11 cellular contexts compared by ENCODE assay signal in genomic region chr17:69220098-69220497, GRCh38. TPM values are rescaled to one million over a fixed set of nuclear protein-coding genes. Genes with fewer than 3 reads are reported as not detected.
"Had no signal": no experiment of that assay in that cellular context is flagged by ENCODE, and none has a peak within 500 bp of the region (broad histone marks: within the 10 kb centered on the region; RNA-seq: fewer than 3 reads in every experiment).

No MANE protein-coding gene starts in this region.

- H3K4me1 ChIP-seq: HAP-1 had no signal

- H3K4me3 ChIP-seq: GM23248, GM23338, HAP-1 had no signal

- H3K36me3 ChIP-seq: HAP-1 had no signal

- DNase-seq: GM23248, GOT3, H7, H9, HCEC 1CT, HFFc6 had no signal

- H3K9ac ChIP-seq: GM23248 had no signal

- FAIRE-seq: H1, H54 had no signal

- H3K4me2 ChIP-seq: GM23338 had no signal

- H3K27ac ChIP-seq: GM23248 had no signal

- H3K9me3 ChIP-seq: HAP-1 had no signal

- H2AFZ ChIP-seq: GM23248, GM23338 had no signal

- ATAC-seq: GM23338, HCT116 had no signal

RNA-seq across cellular contexts. Expression of gene ABCA10, which starts 8.5 kb away (rescaled TPM):
- total RNA-seq: GM23338, H1, H7, H9 had no signal
- polyA plus RNA-seq: GM23338, H1 had no signal
